9 cellular contexts compared by ENCODE assay signal in genomic region chr3:71010731-71011455, GRCh38.
DNase-seq lines count a peak whose midpoint lies in the region; ATAC-seq, FAIRE-seq and TF ChIP-seq lines count a peak whose summit lies in the region.
"Had no signal": no experiment of that assay in that cellular context is flagged by ENCODE, and none has a peak within 500 bp of the region (broad histone marks: within the 10 kb centered on the region; RNA-seq: fewer than 3 reads in every experiment).

No MANE protein-coding gene starts in this region.

- ATAC-seq in HG03571 (IDR thresholded peaks at IDR 0.05; ENCODE audit: unreplicated experiment), result peak; percentile 49
- peak; percentile 93 for ATAC-seq in activated T-helper 17 cell treated with anti-CD3 and anti-CD28 coated beads, Interleukin-2, amount 50 U/mL, for 72 hours (replicated peaks)
- ATAC-seq: Panc1 had no signal

- no peaks in the 10 kb centered on the region for H3K27me3 ChIP-seq in spleen (replicated peaks in 1 of 7)

- peak overlapping the region; percentile 96 for H3K27ac Mint-ChIP-seq in activated T-helper 17 cell treated with anti-CD3 and anti-CD28 coated beads, Interleukin-2, amount 50 U/mL, for 72 hours

- H3K9me3 Mint-ChIP-seq in activated T-helper 17 cell treated with anti-CD3 and anti-CD28 coated beads, Interleukin-2, amount 50 U/mL, for 72 hours, result no peaks in the 10 kb centered on the region

- no peak for FAIRE-seq in D721Med (lab: Jason Lieb, UNC)

- intact Hi-C loops in spleen (cut with DNase I; ENCODE audit: low total_unique reads), result no loop called here

- peak overlapping the region in 7 of 8 donors; percentile 33 to 70 (median 55) for H3K27ac ChIP-seq in spleen

- H3K9me3 ChIP-seq in spleen, result peaks cover 0 to 9% (median 3%) of the 10 kb centered on the region in 8 donors

- no peaks in the 10 kb centered on the region for H3K27me3 Mint-ChIP-seq in activated T-helper 17 cell treated with anti-CD3 and anti-CD28 coated beads, Interleukin-2, amount 50 U/mL, for 72 hours

- peak; percentile 53 for DNase-seq in GM20000 (ENCODE audit: low spot score)
- DNase-seq in spleen, result no peak
- DNase-seq in pons (ENCODE audit: low spot score), result no peak
- no peak for DNase-seq in D721Med (ENCODE audit: insufficient read length, low spot score)
- DNase-seq in NK-92 treated with Interleukin-12 subunit alpha and Interleukin-12 subunit beta, amount 100 ng/mL, for 24 hours (lab: John Stamatoyannopoulos, UW), result no peak
- DNase-seq in GOT3 (lab: John Stamatoyannopoulos, UW), result no peak

- peaks cover 32% of the 10 kb centered on the region for H3K4me1 Mint-ChIP-seq in activated T-helper 17 cell treated with anti-CD3 and anti-CD28 coated beads, Interleukin-2, amount 50 U/mL, for 72 hours

- peak overlapping the region; percentile 77 for H3K4me3 Mint-ChIP-seq in activated T-helper 17 cell treated with anti-CD3 and anti-CD28 coated beads, Interleukin-2, amount 50 U/mL, for 72 hours

- H3K4me3 ChIP-seq in spleen, result no peak overlapping the region

- H3K4me1 ChIP-seq in spleen, result peaks cover 25 to 80% (median 53%) of the 10 kb centered on the region in 6 donors

- peaks cover 7 to 20% (median 15%) of the 10 kb centered on the region in 6 donors for H3K36me3 ChIP-seq in spleen

- TF ChIP-seq CTCF in GM20000 (IDR thresholded peaks at IDR 0.05; ENCODE audit: extremely low read depth, missing control alignments), result no peak
- no peak for TF ChIP-seq CTCF in spleen (IDR thresholded peaks at IDR 0.05 in 8 of 11, conservative IDR thresholded peaks at IDR 0.05 in 3 of 11)
- no peak for TF ChIP-seq CTCF in D721Med (IDR thresholded peaks at IDR 0.05; ENCODE audit: insufficient read depth, missing control alignments)

- no peak for TF ChIP-seq POLR2A in spleen (IDR thresholded peaks at IDR 0.05)

- 44 to 59% (median 58%) methylated on average over 3 of the region's 3 CpGs for WGBS in spleen, 5 donors

- H3K36me3 Mint-ChIP-seq in activated T-helper 17 cell treated with anti-CD3 and anti-CD28 coated beads, Interleukin-2, amount 50 U/mL, for 72 hours (ENCODE audit: low read depth), result peaks cover 99% of the 10 kb centered on the region
